In the genomic region with DNA sequence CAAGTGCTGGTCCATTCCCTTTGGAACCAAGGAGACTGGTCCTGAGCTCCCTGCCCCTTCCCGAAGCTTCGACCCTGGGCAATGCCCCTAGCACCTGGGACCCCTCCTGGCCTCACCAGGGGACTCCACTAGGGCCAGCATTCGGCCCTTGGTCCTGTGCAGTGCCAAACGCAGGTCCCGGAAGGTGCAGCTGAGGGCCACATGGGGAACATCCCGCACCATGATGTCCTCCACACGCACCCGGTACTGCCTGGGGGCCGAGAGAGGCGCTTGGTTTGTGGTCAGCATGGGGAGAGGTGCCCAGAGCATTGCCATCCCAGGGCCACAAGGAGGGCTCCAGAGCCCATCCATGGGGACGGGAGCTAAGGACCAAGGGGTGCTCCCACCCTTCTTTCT, we compare ENCODE assay signal across 17 cellular contexts. TPM values are rescaled to one million over a fixed set of nuclear protein-coding genes. Genes with fewer than 3 reads are reported as not detected.
A peak's percentile ranks its signal among the peaks of the same experiment; 100 is the strongest.
DNase-seq lines count a peak whose midpoint lies in the region; ATAC-seq, FAIRE-seq and TF ChIP-seq lines count a peak whose summit lies in the region.
"Had no signal": no experiment of that assay in that cellular context is flagged by ENCODE, and none has a peak within 500 bp of the region (broad histone marks: within the 10 kb centered on the region; RNA-seq: fewer than 3 reads in every experiment).

No MANE protein-coding gene starts in this region.

- H4K8ac ChIP-seq in H1 (ENCODE audit: extremely low read depth, insufficient read depth, low read length): no peak overlapping the region

- peaks cover 7% of the 10 kb centered on the region for H3K4me1 Mint-ChIP-seq in stimulated activated effector memory CD8-positive, alpha-beta T cell treated with anti-CD3 and anti-CD28 coated beads, Interleukin-12 subunit alpha, Interleukin-12 subunit beta, amount 100 ng/mL, for 72 hours

- H2BK120ac ChIP-seq in H1 (replicated peaks; ENCODE audit: low read depth, low read length): no peak overlapping the region

- peak overlapping the region; percentile 74 for H3K27ac Mint-ChIP-seq in stimulated activated effector memory CD8-positive, alpha-beta T cell treated with anti-CD3 and anti-CD28 coated beads, Interleukin-12 subunit alpha, Interleukin-12 subunit beta, amount 100 ng/mL, for 72 hours
- H3K27ac Mint-ChIP-seq: CD4-positive, alpha-beta memory T cell; HFFc6 had no signal

- no peak for TF ChIP-seq CTCF in H1 (IDR thresholded peaks at IDR 0.05; ENCODE audit: control extremely low read depth in 1 of 3, insufficient read depth in 1 of 3, low read depth in 1 of 3, low read length in 3 of 3)

- no peak overlapping the region for H3K9ac ChIP-seq in H1 (replicated peaks in 1 of 4; ENCODE audit: extremely low read depth in 1 of 4, low read depth in 3 of 4, low read length in 3 of 4)

- H2AK5ac ChIP-seq in H1 (ENCODE audit: low read depth, low read length): no peak overlapping the region

- TF ChIP-seq POLR2A in H1 (IDR thresholded peaks at IDR 0.05; ENCODE audit: control extremely low read depth in 1 of 2, low read depth in 2 of 2, low read length in 2 of 2): no peak

- no peaks in the 10 kb centered on the region for H3K79me1 ChIP-seq in H1 (ENCODE audit: low read depth, low read length)

- H3K9me3 Mint-ChIP-seq in stimulated activated effector memory CD8-positive, alpha-beta T cell treated with anti-CD3 and anti-CD28 coated beads, Interleukin-12 subunit alpha, Interleukin-12 subunit beta, amount 100 ng/mL, for 72 hours: no peaks in the 10 kb centered on the region
- H3K9me3 Mint-ChIP-seq: CD4-positive, alpha-beta memory T cell; HFFc6 had no signal

- no peak overlapping the region for H4K5ac ChIP-seq in H1 (ENCODE audit: insufficient read length, low read depth, low read length)

- intact Hi-C loops in Right ventricle myocardium inferior (cut with DNase I): no loop called here
- intact Hi-C loops in Right ventricle myocardium superior (cut with DNase I): no loop called here

- H3K4me3 ChIP-seq in SJSA1: no peak overlapping the region
- H3K4me3 ChIP-seq in H1 (ENCODE audit: extremely low read depth in 1 of 4, insufficient read depth in 2 of 4, low read depth in 3 of 4, low read length in 4 of 4): no peak overlapping the region
- H3K4me3 ChIP-seq: GM12878 had no signal

- H3K27me3 ChIP-seq in SJSA1 (replicated peaks) (no peaks in the 10 kb centered on the region), H1 (replicated peaks in 1 of 4; ENCODE audit: control insufficient read depth in 3 of 4, extremely low read depth in 1 of 4, insufficient read depth in 3 of 4, low read length in 3 of 4) (no peaks in the 10 kb centered on the region)
- H3K27me3 ChIP-seq: BE2C had no signal

- 0 out of 2 replicates have a peak overlapping the region, but pooled peaks have one; percentile 10 for H3K27ac ChIP-seq in SJSA1
- no peak overlapping the region for H3K27ac ChIP-seq in H1 (ENCODE audit: low read depth, low read length)
- H3K27ac ChIP-seq: C4-2B had no signal

- no peak overlapping the region for H4K91ac ChIP-seq in H1 (replicated peaks; ENCODE audit: insufficient read length, low read length)

- H2AFZ ChIP-seq in H1 (ENCODE audit: low read length): no peak overlapping the region

- CTCF ChIA-PET in H1 (lab: Charles Lee; ENCODE audit: partially characterized antibody): interaction anchor here (0.5 to 6.8 kb wide), 23 partner anchors 8 to 677 kb away, joined by 3 to 49 read pairs (median 4); partner anchors contain the start of genes CLCN2, FAM131A and POLR2H

- no peak overlapping the region for H3K4me2 ChIP-seq in H1 (ENCODE audit: insufficient read depth in 1 of 2, low read depth in 2 of 2, low read length in 2 of 2)

- no peak overlapping the region for H3K18ac ChIP-seq in H1 (ENCODE audit: extremely low read depth, low read length)

- 0 out of 2 replicates have a peak overlapping the region, but pooled peaks have one; percentile 27 for H2BK12ac ChIP-seq in H1 (ENCODE audit: low read depth, low read length)

- no peak for FAIRE-seq in H1 (lab: Jason Lieb, UNC)
- FAIRE-seq: A204.1 had no signal

- no peak overlapping the region for H3K4ac ChIP-seq in H1 (replicated peaks; ENCODE audit: insufficient read length, low read depth, low read length)

- peaks cover 73% of the 10 kb centered on the region for H3K36me3 ChIP-seq in SJSA1
- peaks cover 7 to 42% (median 26%) of the 10 kb centered on the region in 4 experiments; a peak in 7 of 8 replicates for H3K36me3 ChIP-seq in H1 (ENCODE audit: control insufficient read depth in 2 of 4, insufficient read depth in 4 of 4, low read length in 3 of 4)
- H3K36me3 ChIP-seq: BE2C had no signal

- TF ChIP-seq EP300 in H1 (IDR thresholded peaks at IDR 0.05; ENCODE audit: borderline replicate concordance in 1 of 2, low read depth in 2 of 2, low read length in 2 of 2): no peak

- no peak overlapping the region for H3K14ac ChIP-seq in H1 (ENCODE audit: insufficient read length)

- H4K20me1 ChIP-seq in H1 (replicated peaks in 1 of 2; ENCODE audit: control insufficient read depth in 1 of 2, insufficient read depth in 2 of 2, low read length in 2 of 2): peaks cover under 1 to 8% of the 10 kb centered on the region in 2 experiments

- no peak overlapping the region for H2BK20ac ChIP-seq in H1 (ENCODE audit: low read length)

- no peak overlapping the region for H3K23ac ChIP-seq in H1 (ENCODE audit: insufficient read length)

- H3K9me3 ChIP-seq in SJSA1 (replicated peaks) (no peaks in the 10 kb centered on the region), H1 (ENCODE audit: insufficient read depth in 2 of 2, low read depth in 1 of 2, low read length in 1 of 2) (no peaks in the 10 kb centered on the region)
- H3K9me3 ChIP-seq: BE2C had no signal

- no peak overlapping the region for H3K56ac ChIP-seq in H1 (replicated peaks; ENCODE audit: insufficient read length, low read depth, low read length)

- POLR2A ChIA-PET in H1 (lab: Charles Lee; ENCODE audit: partially characterized antibody): interaction anchor here (1.0 to 3.6 kb wide), 9 partner anchors 8 to 38 kb away, joined by 3 to 23 read pairs (median 7); partner anchors contain the start of genes CLCN2, FAM131A and POLR2H

- H3K23me2 ChIP-seq in H1 (ENCODE audit: low read depth, low read length): no peaks in the 10 kb centered on the region

- no peaks in the 10 kb centered on the region for H3K36me3 Mint-ChIP-seq in stimulated activated effector memory CD8-positive, alpha-beta T cell treated with anti-CD3 and anti-CD28 coated beads, Interleukin-12 subunit alpha, Interleukin-12 subunit beta, amount 100 ng/mL, for 72 hours

- no peak for ATAC-seq in Right ventricle myocardium inferior
- ATAC-seq in Right ventricle myocardium superior (ENCODE audit: poor library complexity): no peak
- ATAC-seq in stimulated activated effector memory CD8-positive, alpha-beta T cell treated with anti-CD3 and anti-CD28 coated beads, Interleukin-12 subunit alpha, Interleukin-12 subunit beta, amount 100 ng/mL, for 72 hours: no peak

- 90% methylated on average over 11 of the region's 11 CpGs; no CpG with 5 or more reads in 1 of the 2 experiments for WGBS in H1 (ENCODE audit: extremely low coverage in 1 of 2, insufficient coverage in 1 of 2, insufficient read length in 1 of 2, insufficient replicate concordance in 2 of 2, low coverage in 1 of 2, low lambda C conversion rate in 2 of 2, missing lambda C conversion rate in 1 of 2), 2 experiments

- DNase-seq in Right ventricle myocardium inferior (ENCODE audit: missing footprints) (peak; percentile 49), Right ventricle myocardium superior (no peak), SJSA1 (ENCODE audit: low read depth in 1 of 2, low spot score in 2 of 2) (no peak), H1 (ENCODE audit: low read depth in 1 of 2, low spot score in 2 of 2) (no peak), GM19240 (ENCODE audit: insufficient read length, low spot score) (no peak), NCI-H146 (lab: John Stamatoyannopoulos, UW) (no peak)
- DNase-seq in stimulated activated effector memory CD8-positive, alpha-beta T cell treated with anti-CD3 and anti-CD28 coated beads, Interleukin-12 subunit alpha, Interleukin-12 subunit beta, amount 100 ng/mL, for 72 hours (ENCODE audit: low spot score in 2 of 2): no peak
- DNase-seq: DMS79, GOT3, HCEC 1CT, HFFc6 had no signal

- H2BK5ac ChIP-seq in H1 (ENCODE audit: low read depth, low read length): no peak overlapping the region

- peak overlapping the region; percentile 51 for H3K4me3 Mint-ChIP-seq in stimulated activated effector memory CD8-positive, alpha-beta T cell treated with anti-CD3 and anti-CD28 coated beads, Interleukin-12 subunit alpha, Interleukin-12 subunit beta, amount 100 ng/mL, for 72 hours
- H3K4me3 Mint-ChIP-seq: HFFc6 had no signal

- H3K4me1 ChIP-seq in SJSA1 (replicated peaks): peaks cover 62% of the 10 kb centered on the region
- H3K4me1 ChIP-seq in H1 (replicated peaks in 1 of 4; ENCODE audit: control insufficient read depth in 3 of 4, insufficient read depth in 4 of 4, low read length in 3 of 4): peaks cover 0 to 7% (median 3%) of the 10 kb centered on the region in 4 experiments; a peak in 2 of 7 replicates
- H3K4me1 ChIP-seq: BE2C had no signal

- H2BK15ac ChIP-seq in H1 (ENCODE audit: low read length): no peak overlapping the region

- H3K79me2 ChIP-seq in H1 (ENCODE audit: control insufficient read depth in 1 of 2, insufficient read depth in 2 of 2, low read length in 2 of 2): no peaks in the 10 kb centered on the region

- no peak for TF ChIP-seq RAD21 in H1 (IDR thresholded peaks at IDR 0.05 in 1 of 2, conservative IDR thresholded peaks at IDR 0.05 in 1 of 2; ENCODE audit: low read depth in 2 of 2, low read length in 2 of 2)

RNA-seq across cellular contexts. Expression of gene CLCN2, which starts 7.9 kb away (rescaled TPM):
- total RNA-seq in Right ventricle myocardium inferior: 2.9 TPM
- total RNA-seq in Right ventricle myocardium superior: 1.9 TPM
- 8.8 and 11.6 TPM in 2 replicates for total RNA-seq in SJSA1 (2014; rRNA removed; shearing (Covaris generic))
- 11.8 and 13.7 TPM in 2 replicates for total RNA-seq in H1 (2021; fragmentation: NEBNext Ultra II Directional; extraction: Animal tissue kit (Norgen Biotek cat#: 25700))
- polyA plus RNA-seq in H1 (2011; rRNA removed): 16.1 and 20.7 TPM in 2 replicates
- polyA plus RNA-seq in H1 (2011; cell fraction: cytosol; rRNA removed): 11.9 TPM
- 101 TPM for polyA plus RNA-seq in H1 (2011; cell fraction: nucleus; rRNA removed)
- polyA plus RNA-seq in H1 (2012, experiment 1 of 2): 10.2 to 14.4 TPM (median 13.8 TPM) in 4 replicates
- polyA plus RNA-seq in H1 (2012, experiment 2 of 2): 9.8 TPM
- polyA plus RNA-seq in H1 (2013, experiment 1 of 2): 12.1 TPM
- polyA plus RNA-seq in H1 (2013, experiment 2 of 2): 9.9 TPM
- polyA minus RNA-seq in H1 (2011; rRNA and poly(A)+ RNA removed): 21.6 and 30.2 TPM in 2 replicates
- 10.0 TPM for polyA minus RNA-seq in H1 (2011; cell fraction: cytosol; rRNA and poly(A)+ RNA removed)
- 57.3 TPM for polyA minus RNA-seq in H1 (2011; cell fraction: nucleus; rRNA and poly(A)+ RNA removed)

RNA-seq across cellular contexts. Expression of gene POLR2H, which starts 8.0 kb away (rescaled TPM):
- 27.1 TPM for total RNA-seq in Right ventricle myocardium inferior
- total RNA-seq in Right ventricle myocardium superior: 19.9 TPM
- 101 and 103 TPM in 2 replicates for total RNA-seq in SJSA1 (2014; rRNA removed; shearing (Covaris generic))
- 113 and 118 TPM in 2 replicates for total RNA-seq in H1 (2021; fragmentation: NEBNext Ultra II Directional; extraction: Animal tissue kit (Norgen Biotek cat#: 25700))
- 253 and 335 TPM in 2 replicates for polyA plus RNA-seq in H1 (2011; rRNA removed)
- 372 TPM for polyA plus RNA-seq in H1 (2011; cell fraction: cytosol; rRNA removed)
- polyA plus RNA-seq in H1 (2011; cell fraction: nucleus; rRNA removed): 132 TPM
- 156 to 183 TPM (median 164 TPM) in 4 replicates for polyA plus RNA-seq in H1 (2012, experiment 1 of 2)
- 190 TPM for polyA plus RNA-seq in H1 (2012, experiment 2 of 2)
- polyA plus RNA-seq in H1 (2013, experiment 1 of 2): 109 TPM
- 115 TPM for polyA plus RNA-seq in H1 (2013, experiment 2 of 2)
- 65.8 and 81.4 TPM in 2 replicates for polyA minus RNA-seq in H1 (2011; rRNA and poly(A)+ RNA removed)
- 55.6 TPM for polyA minus RNA-seq in H1 (2011; cell fraction: cytosol; rRNA and poly(A)+ RNA removed)
- 54.6 TPM for polyA minus RNA-seq in H1 (2011; cell fraction: nucleus; rRNA and poly(A)+ RNA removed)

RNA-seq across cellular contexts. Expression of gene FAM131A, which starts 16.1 kb away (rescaled TPM):
- total RNA-seq in Right ventricle myocardium inferior (33.4 TPM), Right ventricle myocardium superior (36.3 TPM)
- total RNA-seq in SJSA1 (2014; rRNA removed; shearing (Covaris generic)): 13.9 and 14.4 TPM in 2 replicates
- total RNA-seq in H1 (2021; fragmentation: NEBNext Ultra II Directional; extraction: Animal tissue kit (Norgen Biotek cat#: 25700)): 15.4 and 16.0 TPM in 2 replicates
- 21.9 and 35.3 TPM in 2 replicates for polyA plus RNA-seq in H1 (2011; rRNA removed)
- 27.7 TPM for polyA plus RNA-seq in H1 (2011; cell fraction: cytosol; rRNA removed)
- polyA plus RNA-seq in H1 (2011; cell fraction: nucleus; rRNA removed): 29.2 TPM
- polyA plus RNA-seq in H1 (2012, experiment 1 of 2): 10.0 to 18.5 TPM (median 15.4 TPM) in 4 replicates
- polyA plus RNA-seq in H1 (2012, experiment 2 of 2): 12.7 TPM
- polyA plus RNA-seq in H1 (2013, experiment 1 of 2): 9.2 TPM
- 8.7 TPM for polyA plus RNA-seq in H1 (2013, experiment 2 of 2)
- polyA minus RNA-seq in H1 (2011; rRNA and poly(A)+ RNA removed): 8.8 and 13.9 TPM in 2 replicates
- 7.0 TPM for polyA minus RNA-seq in H1 (2011; cell fraction: cytosol; rRNA and poly(A)+ RNA removed)
- 12.1 TPM for polyA minus RNA-seq in H1 (2011; cell fraction: nucleus; rRNA and poly(A)+ RNA removed)

RNA-seq across cellular contexts. Expression of gene THPO, which starts 24.5 kb away (rescaled TPM):
- total RNA-seq in Right ventricle myocardium inferior: 0.35 TPM
- 0.11 TPM for total RNA-seq in Right ventricle myocardium superior
- not detected in 2 replicates for total RNA-seq in SJSA1 (2014; rRNA removed; shearing (Covaris generic))
- total RNA-seq in H1 (2021; fragmentation: NEBNext Ultra II Directional; extraction: Animal tissue kit (Norgen Biotek cat#: 25700)): 0.40 and 1.2 TPM in 2 replicates
- polyA plus RNA-seq in H1 (2011; rRNA removed): 0.82 and 1.4 TPM in 2 replicates
- 0.56 TPM for polyA plus RNA-seq in H1 (2011; cell fraction: cytosol; rRNA removed)
- polyA plus RNA-seq in H1 (2011; cell fraction: nucleus; rRNA removed): 0.94 TPM
- polyA plus RNA-seq in H1 (2012, experiment 1 of 2): 0.68 to 1.2 TPM (median 0.87 TPM) in 4 replicates
- 0.66 TPM for polyA plus RNA-seq in H1 (2012, experiment 2 of 2)
- 0.43 TPM for polyA plus RNA-seq in H1 (2013, experiment 1 of 2)
- 0.53 TPM for polyA plus RNA-seq in H1 (2013, experiment 2 of 2)
- 0.37 and 1.0 TPM in 2 replicates for polyA minus RNA-seq in H1 (2011; rRNA and poly(A)+ RNA removed)
- 1.2 TPM for polyA minus RNA-seq in H1 (2011; cell fraction: cytosol; rRNA and poly(A)+ RNA removed)
- polyA minus RNA-seq in H1 (2011; cell fraction: nucleus; rRNA and poly(A)+ RNA removed): 0.50 TPM
- total RNA-seq: CD4-positive, alpha-beta memory T cell; GM12878; HFFc6 had no signal
- polyA plus RNA-seq: AG04450; CD4-positive, alpha-beta memory T cell; GM12878 had no signal

RNA-seq across cellular contexts. Expression of gene CHRD, which starts 26.3 kb away (rescaled TPM):
- total RNA-seq in Right ventricle myocardium inferior (8.7 TPM), Right ventricle myocardium superior (7.8 TPM)
- 0.26 TPM in 1 of 2 replicates, not detected in the other for total RNA-seq in SJSA1 (2014; rRNA removed; shearing (Covaris generic))
- total RNA-seq in H1 (2021; fragmentation: NEBNext Ultra II Directional; extraction: Animal tissue kit (Norgen Biotek cat#: 25700)): 0.63 and 0.86 TPM in 2 replicates
- polyA plus RNA-seq in H1 (2011; rRNA removed): 0.62 and 1.7 TPM in 2 replicates
- polyA plus RNA-seq in H1 (2011; cell fraction: cytosol; rRNA removed): 1.4 TPM
- polyA plus RNA-seq in H1 (2011; cell fraction: nucleus; rRNA removed): 10.3 TPM
- 0.52 to 1.4 TPM (median 0.80 TPM) in 4 replicates for polyA plus RNA-seq in H1 (2012, experiment 1 of 2)
- polyA plus RNA-seq in H1 (2012, experiment 2 of 2): 0.98 TPM
- 0.28 TPM for polyA plus RNA-seq in H1 (2013, experiment 1 of 2)
- 0.35 TPM for polyA plus RNA-seq in H1 (2013, experiment 2 of 2)
- polyA minus RNA-seq in H1 (2011; rRNA and poly(A)+ RNA removed): 0.15 and 0.22 TPM in 2 replicates
- 0.37 TPM for polyA minus RNA-seq in H1 (2011; cell fraction: cytosol; rRNA and poly(A)+ RNA removed)
- polyA minus RNA-seq in H1 (2011; cell fraction: nucleus; rRNA and poly(A)+ RNA removed): 2.3 TPM
- total RNA-seq: CD4-positive, alpha-beta memory T cell; GM12878 had no signal
- polyA plus RNA-seq: CD4-positive, alpha-beta memory T cell; GM12878 had no signal
